In the genomic region with DNA sequence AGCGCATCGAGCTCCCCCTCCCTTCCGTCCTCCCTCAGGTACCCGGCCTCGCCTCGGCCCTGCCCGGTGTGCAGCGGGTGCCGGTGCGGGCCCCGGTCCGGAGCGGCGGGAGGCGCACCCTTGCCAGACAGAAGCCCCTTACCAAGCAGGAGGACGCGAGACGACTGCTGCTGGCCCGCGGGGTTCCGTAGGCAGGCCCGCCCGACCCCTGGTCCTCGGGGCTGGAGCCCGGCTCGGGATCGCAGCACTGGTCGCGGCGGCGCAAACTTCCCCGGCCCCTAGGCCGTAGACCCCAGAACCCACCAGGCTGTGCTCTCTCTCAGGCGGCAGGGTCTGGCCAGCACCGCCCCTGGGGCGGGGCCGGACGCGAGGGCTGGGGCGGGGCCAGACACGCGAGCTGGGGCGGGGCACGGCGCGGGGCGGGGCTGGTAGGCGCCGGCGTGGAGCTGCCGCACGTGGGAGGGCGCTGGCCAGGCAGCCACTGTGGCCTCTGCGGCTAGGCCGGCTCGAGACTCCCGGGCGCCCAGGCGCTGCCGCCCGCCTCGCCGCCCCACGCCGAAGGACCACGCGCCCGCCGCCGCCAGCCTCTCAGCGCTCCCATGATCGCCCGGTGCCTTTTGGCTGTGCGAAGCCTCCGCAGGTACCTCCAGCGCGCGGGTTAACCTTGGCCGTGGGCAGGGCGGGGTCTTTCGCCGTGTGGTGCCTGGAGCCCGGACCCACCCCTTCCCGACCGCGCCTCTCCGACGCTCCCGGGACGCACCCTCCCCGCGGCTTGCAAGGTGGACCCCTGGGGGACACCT, we compare ENCODE assay signal across 1 cellular context.
A peak's percentile ranks its signal among the peaks of the same experiment; 100 is the strongest.
TF ChIP-seq lines count a peak whose summit lies in the region.

Gene NLN (plus strand): TSS at position 431 of the 800 bp plus-strand sequence. CDS start 169 bp downstream, at position 600.
Gene SGTB (minus strand): TSS at position 335 of the 800 bp plus-strand sequence. CDS start 1,302 bp downstream, outside the sequence.

TF ChIP-seq in HepG2, 621 proteins besides CTCF, POLR2A, EP300 and RAD21 (continued from another document and continues in another):
- TF ChIP-seq ZNF652 (CRISPR knock-in tag; IDR thresholded peaks at IDR 0.05; ENCODE audit: borderline replicate concordance, low read depth) (no peak), ZNF766 (CRISPR knock-in tag; IDR thresholded peaks at IDR 0.05; ENCODE audit: borderline replicate concordance) (peak; percentile 49; the same call in 1 of the 2 replicates), PHF5A (CRISPR knock-in tag; IDR thresholded peaks at IDR 0.05; ENCODE audit: low read depth, unreplicated experiment) (no peak), NR1H2 (CRISPR knock-in tag; IDR thresholded peaks at IDR 0.05; ENCODE audit: borderline replicate concordance, low read depth) (no peak), ZBTB20 (CRISPR knock-in tag; IDR thresholded peaks at IDR 0.05; ENCODE audit: borderline replicate concordance, low read depth) (no peak), ATF3 (CRISPR knock-in tag; IDR thresholded peaks at IDR 0.05) (0 out of 2 replicates have a peak, but pooled peaks have one; percentile 1), ZBTB3 (CRISPR knock-in tag; IDR thresholded peaks at IDR 0.05; ENCODE audit: borderline replicate concordance, low read depth) (no peak), NFIC (IDR thresholded peaks at IDR 0.05; ENCODE audit: low read length) (no peak), NFKBIZ (CRISPR knock-in tag; IDR thresholded peaks at IDR 0.05) (no peak), MTA1 (CRISPR knock-in tag; IDR thresholded peaks at IDR 0.05; ENCODE audit: borderline replicate concordance) (0 out of 2 replicates have a peak, but pooled peaks have one; percentile 25), FOXA1 (IDR thresholded peaks at IDR 0.05) (no peak), FOXA1 (CRISPR knock-in tag; IDR thresholded peaks at IDR 0.05) (no peak), SOX6 (IDR thresholded peaks at IDR 0.05) (no peak), SOX6 (CRISPR knock-in tag; IDR thresholded peaks at IDR 0.05) (no peak), ZNF446 (CRISPR knock-in tag; IDR thresholded peaks at IDR 0.05) (0 out of 2 replicates have a peak, but pooled peaks have one; percentile 75), CEBPZ (IDR thresholded peaks at IDR 0.05; ENCODE audit: low read length) (no peak), ZNF317 (CRISPR knock-in tag; IDR thresholded peaks at IDR 0.05) (no peak), ZBTB25 (CRISPR knock-in tag; IDR thresholded peaks at IDR 0.05) (no peak), GPN1 (CRISPR knock-in tag; IDR thresholded peaks at IDR 0.05; ENCODE audit: borderline replicate concordance) (no peak), HMG20A (CRISPR knock-in tag; IDR thresholded peaks at IDR 0.05; ENCODE audit: borderline replicate concordance) (no peak), MTERF4 (CRISPR knock-in tag; IDR thresholded peaks at IDR 0.05) (no peak; the same call in 1 of the 2 replicates), KDM4B (CRISPR knock-in tag; IDR thresholded peaks at IDR 0.05) (0 out of 2 replicates have a peak, but pooled peaks have one; percentile 35), FOSL2 (CRISPR knock-in tag; IDR thresholded peaks at IDR 0.05) (no peak), ZNF432 (CRISPR knock-in tag; IDR thresholded peaks at IDR 0.05; ENCODE audit: borderline replicate concordance) (no peak), KLF15 (CRISPR knock-in tag; IDR thresholded peaks at IDR 0.05; ENCODE audit: borderline replicate concordance) (no peak), ASH2L (IDR thresholded peaks at IDR 0.05; ENCODE audit: insufficient read length, low read depth, low read length) (peak; percentile 66), ZNF407 (CRISPR knock-in tag; IDR thresholded peaks at IDR 0.05; ENCODE audit: not compliant biosample characterization) (no peak), TSC22D2 (CRISPR knock-in tag; IDR thresholded peaks at IDR 0.05; ENCODE audit: borderline replicate concordance) (no peak), CENPX (CRISPR knock-in tag; IDR thresholded peaks at IDR 0.05) (no peak), ZMYM4 (CRISPR knock-in tag; IDR thresholded peaks at IDR 0.05) (peak; percentile 54; the same call in 1 of the 2 replicates), ZNF260 (CRISPR knock-in tag; IDR thresholded peaks at IDR 0.05; ENCODE audit: borderline replicate concordance, low read depth) (no peak), ZSCAN20 (CRISPR knock-in tag; IDR thresholded peaks at IDR 0.05; ENCODE audit: borderline replicate concordance) (0 out of 2 replicates have a peak, but pooled peaks have one; percentile 58), ZNF709 (CRISPR knock-in tag; IDR thresholded peaks at IDR 0.05) (peak; percentile 73; the same call in 1 of the 2 replicates), STAT5B (CRISPR knock-in tag; IDR thresholded peaks at IDR 0.05) (no peak), CREM (IDR thresholded peaks at IDR 0.05) (no peak), CREM (CRISPR knock-in tag; IDR thresholded peaks at IDR 0.05) (no peak)
- TF ChIP-seq, protein P1, sequence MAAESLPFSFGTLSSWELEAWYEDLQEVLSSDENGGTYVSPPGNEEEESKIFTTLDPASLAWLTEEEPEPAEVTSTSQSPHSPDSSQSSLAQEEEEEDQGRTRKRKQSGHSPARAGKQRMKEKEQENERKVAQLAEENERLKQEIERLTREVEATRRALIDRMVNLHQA (CRISPR knock-in tag; IDR thresholded peaks at IDR 0.05), result no peak
- TF ChIP-seq, protein P2, sequence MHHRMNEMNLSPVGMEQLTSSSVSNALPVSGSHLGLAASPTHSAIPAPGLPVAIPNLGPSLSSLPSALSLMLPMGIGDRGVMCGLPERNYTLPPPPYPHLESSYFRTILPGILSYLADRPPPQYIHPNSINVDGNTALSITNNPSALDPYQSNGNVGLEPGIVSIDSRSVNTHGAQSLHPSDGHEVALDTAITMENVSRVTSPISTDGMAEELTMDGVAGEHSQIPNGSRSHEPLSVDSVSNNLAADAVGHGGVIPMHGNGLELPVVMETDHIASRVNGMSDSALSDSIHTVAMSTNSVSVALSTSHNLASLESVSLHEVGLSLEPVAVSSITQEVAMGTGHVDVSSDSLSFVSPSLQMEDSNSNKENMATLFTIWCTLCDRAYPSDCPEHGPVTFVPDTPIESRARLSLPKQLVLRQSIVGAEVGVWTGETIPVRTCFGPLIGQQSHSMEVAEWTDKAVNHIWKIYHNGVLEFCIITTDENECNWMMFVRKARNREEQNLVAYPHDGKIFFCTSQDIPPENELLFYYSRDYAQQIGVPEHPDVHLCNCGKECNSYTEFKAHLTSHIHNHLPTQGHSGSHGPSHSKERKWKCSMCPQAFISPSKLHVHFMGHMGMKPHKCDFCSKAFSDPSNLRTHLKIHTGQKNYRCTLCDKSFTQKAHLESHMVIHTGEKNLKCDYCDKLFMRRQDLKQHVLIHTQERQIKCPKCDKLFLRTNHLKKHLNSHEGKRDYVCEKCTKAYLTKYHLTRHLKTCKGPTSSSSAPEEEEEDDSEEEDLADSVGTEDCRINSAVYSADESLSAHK (CRISPR knock-in tag; IDR thresholded peaks at IDR 0.05; ENCODE audit: borderline replicate concordance), result no peak
- TF ChIP-seq, protein P3, sequence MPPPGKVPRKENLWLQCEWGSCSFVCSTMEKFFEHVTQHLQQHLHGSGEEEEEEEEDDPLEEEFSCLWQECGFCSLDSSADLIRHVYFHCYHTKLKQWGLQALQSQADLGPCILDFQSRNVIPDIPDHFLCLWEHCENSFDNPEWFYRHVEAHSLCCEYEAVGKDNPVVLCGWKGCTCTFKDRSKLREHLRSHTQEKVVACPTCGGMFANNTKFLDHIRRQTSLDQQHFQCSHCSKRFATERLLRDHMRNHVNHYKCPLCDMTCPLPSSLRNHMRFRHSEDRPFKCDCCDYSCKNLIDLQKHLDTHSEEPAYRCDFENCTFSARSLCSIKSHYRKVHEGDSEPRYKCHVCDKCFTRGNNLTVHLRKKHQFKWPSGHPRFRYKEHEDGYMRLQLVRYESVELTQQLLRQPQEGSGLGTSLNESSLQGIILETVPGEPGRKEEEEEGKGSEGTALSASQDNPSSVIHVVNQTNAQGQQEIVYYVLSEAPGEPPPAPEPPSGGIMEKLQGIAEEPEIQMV (CRISPR knock-in tag; IDR thresholded peaks at IDR 0.05; ENCODE audit: low read depth), result 0 out of 2 replicates have a peak, but pooled peaks have one; percentile 17
